8 cellular contexts compared by ENCODE assay signal in genomic region chr1:93345633-93346471, GRCh38. TPM values are rescaled to one million over a fixed set of nuclear protein-coding genes. Genes with fewer than 3 reads are reported as not detected.
DNase-seq lines count a peak whose midpoint lies in the region; ATAC-seq, FAIRE-seq and TF ChIP-seq lines count a peak whose summit lies in the region.

TSS of gene DR1 (plus strand) at chr1:93345907. CDS start at chr1:93346646, 739 bp downstream.

- POLR2A ChIA-PET in BJ (lab: Charles Lee) = interaction anchor here (0.5 to 0.7 kb wide), 2 partner anchors 25 to 513 kb away, joined by 3 to 5 read pairs; no protein-coding TSS in a partner anchor

- CTCF ChIA-PET in BJ (lab: Yijun Ruan, JAX) = interaction anchor here (1.1 kb wide), 2 partner anchors 10 to 41 kb away, joined by 3 read pairs; no protein-coding TSS in a partner anchor

- H3K27ac ChIP-seq in cingulate gyrus (ENCODE audit: low read depth, low read length) = peak within 1 kb of the TSS; percentile 95

- H3K27me3 ChIP-seq in BJ (ENCODE audit: control insufficient read depth, insufficient read depth, low read length) = no peaks in the 10 kb centered on the region

- no peaks in the 10 kb centered on the region for H3K36me3 ChIP-seq in BJ (ENCODE audit: control insufficient read depth, insufficient read depth, low read length)

- DNase-seq in BJ (ENCODE audit: low read depth) = peak; percentile 79
- DNase-seq in GM19239 (ENCODE audit: insufficient read length, low spot score) = peak; percentile 83
- DNase-seq in NCI-H524 (lab: John Stamatoyannopoulos, UW) = peak; percentile 84 to 89
- peak; percentile 95 for DNase-seq in activated CD4-positive, alpha-beta T cell treated with anti-CD3 and anti-CD28 coated beads for 48 hours
- DNase-seq in kidney tubule cell (ENCODE audit: low spot score) = peak; percentile 95
- DNase-seq in stimulated activated CD4-positive, alpha-beta T cell treated with anti-CD3 and anti-CD28 coated beads, Interleukin-1b, Interleukin-23, amount 100 ng/mL, for 1 hour (ENCODE audit: low read depth in 2 of 2) = peak; percentile 71 to 87

- peak; percentile 84 for FAIRE-seq in GM19239 (lab: Jason Lieb, UNC)

- peak within 1 kb of the TSS; percentile 93 for H3K4me3 ChIP-seq in BJ (ENCODE audit: low read depth, low read length)

- no peak for TF ChIP-seq CTCF in BJ (IDR thresholded peaks at IDR 0.05; ENCODE audit: insufficient read depth, low read depth, low read length)

- peak; percentile 76 for ATAC-seq in HG03442 (IDR thresholded peaks at IDR 0.05; ENCODE audit: unreplicated experiment)

RNA-seq across cellular contexts. Expression of gene DR1, which starts in this region (rescaled TPM):
- polyA plus RNA-seq in BJ (2011; rRNA removed) = 23.3 and 41.4 TPM in 2 replicates
- 25.6 and 30.3 TPM in 2 replicates for polyA minus RNA-seq in BJ (2011; rRNA and poly(A)+ RNA removed)

Comparison
In these comparisons a context has a peak if more than half of its experiments do, and no peak if none do; other contexts are left out.
1. Peak in every context shown above with its lines: DNase-seq, ATAC-seq, H3K4me3 ChIP-seq and H3K27ac ChIP-seq.